ENCODE assay signal across 27 cellular contexts in the genomic region with DNA sequence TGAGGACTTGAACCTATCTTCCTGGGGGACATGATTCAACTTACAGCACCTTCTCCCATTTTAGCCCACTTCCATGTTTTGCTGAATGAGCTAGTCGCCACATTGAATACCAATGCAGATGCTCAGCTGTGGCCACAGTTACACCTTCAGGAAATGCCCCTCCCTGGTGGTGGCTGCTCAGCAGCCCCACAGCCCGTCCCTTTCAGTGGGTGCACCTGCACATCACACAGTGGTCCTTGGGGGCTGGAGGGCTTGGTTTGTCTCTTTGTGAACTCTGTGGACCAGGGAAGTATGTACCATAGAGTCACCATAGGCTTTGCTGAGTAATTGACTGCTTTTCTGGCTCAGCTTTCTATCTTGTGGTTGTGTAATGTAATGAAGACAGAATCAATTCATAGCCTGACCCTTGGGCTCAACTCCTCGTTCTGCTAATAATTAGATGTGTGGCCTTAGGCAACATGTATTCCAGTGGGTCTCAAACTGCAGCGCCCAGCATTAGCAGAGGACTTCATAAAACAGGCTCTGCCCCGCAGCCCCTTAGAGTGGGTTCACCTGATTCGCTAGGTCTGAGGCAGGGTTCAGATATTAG.
"Had no signal": no experiment of that assay in that cellular context is flagged by ENCODE, and none has a peak within 500 bp of the region (broad histone marks: within the 10 kb centered on the region; RNA-seq: fewer than 3 reads in every experiment).

No MANE protein-coding gene starts in this region.

- H3K36me3 ChIP-seq: ascending aorta, brain microvascular endothelial cell, esophagus muscularis mucosa, gastroesophageal sphincter, heart right ventricle had no signal

- ATAC-seq: activated naive CD4-positive, alpha-beta T cell treated with anti-CD3 and anti-CD28 coated beads, Interleukin-2, amount 50 U/mL, for 72 hours; activated T-cell treated with anti-CD3 and anti-CD28 coated beads, Interleukin-2, amount 50 U/mL, for 72 hours; effector memory CD8-positive, alpha-beta T cell; gastroesophageal sphincter; heart right ventricle; WTC11 had no signal

- H3K4me3 ChIP-seq: ascending aorta, coronary artery, esophagus muscularis mucosa, gastroesophageal sphincter, heart right ventricle had no signal

- H3K9me3 ChIP-seq: ascending aorta had no signal

- H3K4me1 ChIP-seq: ascending aorta, esophagus muscularis mucosa, gastroesophageal sphincter, heart right ventricle had no signal

- DNase-seq: activated CD4-positive, alpha-beta memory T cell treated with anti-CD3 and anti-CD28 coated beads, Interleukin-2, amount 10 ng/mL, durations not matched to agents 7 days and 5 days; activated CD4-positive, alpha-beta T cell treated with anti-CD3 and anti-CD28 coated beads for 1 hour; activated CD4-positive, alpha-beta T cell treated with anti-CD3 and anti-CD28 coated beads for 4 hours; activated CD4-positive, alpha-beta T cell treated with anti-CD3 and anti-CD28 coated beads, Interleukin-2, amount 10 ng/mL, durations not matched to agents 7 days and 5 days; activated CD4-positive, alpha-beta T cell treated with anti-CD3 and anti-CD28 coated beads, Interleukin-2, amount 50 U/mL, for 4 hours; activated CD8-positive, alpha-beta memory T cell treated with anti-CD3 and anti-CD28 coated beads, Interleukin-2, amount 50 U/mL, for 48 hours; activated gamma-delta T cell; activated naive CD4-positive, alpha-beta T cell; activated naive CD4-positive, alpha-beta T cell treated with anti-CD3 and anti-CD28 coated beads, Interleukin-2, amount 10 ng/mL, durations not matched to agents 7 days and 5 days; activated naive CD8-positive, alpha-beta T cell treated with anti-CD3 and anti-CD28 coated beads, Interleukin-2, amount 10 ng/mL, durations not matched to agents 7 days and 5 days; activated T-cell treated with anti-CD3 and anti-CD28 coated beads for 4 hours; activated T-cell treated with anti-CD3 and anti-CD28 coated beads, Interleukin-2, amount 50 U/mL, for 24 hours; activated T-cell treated with anti-CD3 and anti-CD28 coated beads, Interleukin-2, amount 50 U/mL, for 72 hours; brain microvascular endothelial cell; effector CD4-positive, alpha-beta T cell; effector memory CD8-positive, alpha-beta T cell; erythroblast; foreskin melanocyte; heart right ventricle; T-helper 2 cell had no signal

- H3K27ac ChIP-seq: ascending aorta, brain microvascular endothelial cell, coronary artery, esophagus muscularis mucosa, gastroesophageal sphincter, heart right ventricle, VCaP had no signal

- H3K27me3 ChIP-seq: ascending aorta, brain microvascular endothelial cell, esophagus muscularis mucosa, gastroesophageal sphincter had no signal
